In the genomic region with DNA sequence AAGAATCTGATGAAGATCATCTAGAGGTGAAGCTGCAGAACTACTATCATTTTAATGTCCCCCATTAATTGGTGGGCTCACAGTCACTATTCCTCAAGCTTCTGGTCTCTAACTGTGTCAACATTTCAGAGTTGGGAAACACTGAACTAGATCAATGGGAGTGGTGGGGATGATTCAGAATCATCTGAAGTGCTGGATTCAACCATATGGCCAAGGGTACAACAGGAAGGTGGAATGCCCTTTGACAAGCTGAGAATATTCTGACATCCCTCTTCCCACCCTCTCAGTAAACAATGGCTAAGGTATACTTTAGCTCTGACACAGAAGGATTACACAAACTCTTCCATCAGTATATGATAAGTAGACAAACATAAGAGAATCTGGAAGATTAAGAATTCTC, we compare ENCODE assay signal across 18 cellular contexts. TPM values are rescaled to one million over a fixed set of nuclear protein-coding genes. Genes with fewer than 3 reads are reported as not detected.
DNase-seq lines count a peak whose midpoint lies in the region; ATAC-seq and TF ChIP-seq lines count a peak whose summit lies in the region.
"Had no signal": no experiment of that assay in that cellular context is flagged by ENCODE, and none has a peak within 500 bp of the region (broad histone marks: within the 10 kb centered on the region; RNA-seq: fewer than 3 reads in every experiment).

No MANE protein-coding gene starts in this region.

- peak overlapping the region; percentile 9 for H3K4me3 ChIP-seq in CD4-positive, CD25-positive, alpha-beta regulatory T cell (ENCODE audit: low read depth, low read length)
- H3K4me3 ChIP-seq in HEK293 (ENCODE audit: low read depth, low read length) (no peak overlapping the region), tibial nerve (no peak overlapping the region)
- H3K4me3 ChIP-seq: gastrocnemius medialis, Peyer's patch had no signal

- peaks cover 51 to 85% (median 69%) of the 10 kb centered on the region in 4 donors for H3K4me1 Mint-ChIP-seq in CD4-positive, CD25-positive, alpha-beta regulatory T cell

- no peak for ATAC-seq in CD4-positive, CD25-positive, alpha-beta regulatory T cell (ENCODE audit: low read depth in 2 of 2)
- no peak for ATAC-seq in GM19395 (IDR thresholded peaks at IDR 0.05; ENCODE audit: unreplicated experiment)
- ATAC-seq in GM21515 (IDR thresholded peaks at IDR 0.05; ENCODE audit: unreplicated experiment) = no peak
- ATAC-seq: gastrocnemius medialis; stimulated activated memory B cell treated with anti-CD40 and anti-IgM and Interleukin-4, amounts not matched to agents 10 μg/mL and 1 μg/mL and 100 μg/mL, for 72 hours had no signal

- no peaks in the 10 kb centered on the region for H3K9me3 ChIP-seq in CD4-positive, CD25-positive, alpha-beta regulatory T cell (ENCODE audit: control insufficient read depth in 2 of 2, low read length in 2 of 2)
- H3K9me3 ChIP-seq in HEK293 (ENCODE audit: control insufficient read depth, insufficient read depth, low read depth, low read length) = no peaks in the 10 kb centered on the region
- H3K9me3 ChIP-seq in tibial nerve = no peaks in the 10 kb centered on the region
- H3K9me3 ChIP-seq: gastrocnemius medialis, Peyer's patch had no signal

- peaks cover 78% of the 10 kb centered on the region for H3K4me1 ChIP-seq in CD4-positive, CD25-positive, alpha-beta regulatory T cell (ENCODE audit: control insufficient read depth, insufficient read depth, low read length, poor library complexity, severe bottlenecking)
- H3K4me1 ChIP-seq in HEK293 (ENCODE audit: control insufficient read depth, insufficient read depth, low read length) (peaks cover 18% of the 10 kb centered on the region), tibial nerve (peaks cover 0 to 22% (median 12%) of the 10 kb centered on the region in 4 donors)

- no peaks in the 10 kb centered on the region for H3K27me3 ChIP-seq in CD4-positive, CD25-positive, alpha-beta regulatory T cell (ENCODE audit: control insufficient read depth, insufficient read depth, low read length)
- no peaks in the 10 kb centered on the region for H3K27me3 ChIP-seq in tibial nerve
- H3K27me3 ChIP-seq: gastrocnemius medialis, Peyer's patch had no signal

- no peak for DNase-seq in CD4-positive, CD25-positive, alpha-beta regulatory T cell
- DNase-seq in amniotic epithelial cell (ENCODE audit: low read depth) (peak; percentile 79), iris pigment epithelial cell (ENCODE audit: low read depth) (peak; percentile 66), tibial nerve (ENCODE audit: low spot score in 2 of 2) (no peak), H4 (ENCODE audit: low spot score) (no peak)
- DNase-seq: cortex of kidney; gastrocnemius medialis; NCI-H1436 treated with DMSO at 0.1 percent for 48 hours; NCI-H524 treated with DMSO at 0.1 percent for 48 hours; Peyer's patch; retina; stimulated activated CD4-positive, alpha-beta T cell treated with anti-CD3 and anti-CD28 coated beads, Interleukin-4, amount 100 ng/mL, for 1 hour had no signal

- peak overlapping the region in 3 of 4 donors; percentile 31 to 79 (median 76) for H3K4me3 Mint-ChIP-seq in CD4-positive, CD25-positive, alpha-beta regulatory T cell
- H3K4me3 Mint-ChIP-seq: activated naive CD4-positive, alpha-beta T cell treated with anti-CD3 and anti-CD28 coated beads, Interleukin-2, amount 50 U/mL, for 24 hours; stimulated activated memory B cell treated with anti-CD40 and anti-IgM and Interleukin-4, amounts not matched to agents 10 μg/mL and 1 μg/mL and 100 μg/mL, for 72 hours had no signal

- POLR2A ChIA-PET in HEK293 (lab: Yijun Ruan, JAX) = interaction anchor here (0.9 kb wide), 1 partner anchor 10 kb away, joined by 3 read pairs; no protein-coding TSS in a partner anchor

- H3K27me3 Mint-ChIP-seq in CD4-positive, CD25-positive, alpha-beta regulatory T cell = no peaks in the 10 kb centered on the region
- H3K27me3 Mint-ChIP-seq: activated naive CD4-positive, alpha-beta T cell treated with anti-CD3 and anti-CD28 coated beads, Interleukin-2, amount 50 U/mL, for 24 hours; stimulated activated memory B cell treated with anti-CD40 and anti-IgM and Interleukin-4, amounts not matched to agents 10 μg/mL and 1 μg/mL and 100 μg/mL, for 72 hours had no signal

- no peaks in the 10 kb centered on the region for H3K9me3 Mint-ChIP-seq in CD4-positive, CD25-positive, alpha-beta regulatory T cell
- H3K9me3 Mint-ChIP-seq: activated naive CD4-positive, alpha-beta T cell treated with anti-CD3 and anti-CD28 coated beads, Interleukin-2, amount 50 U/mL, for 24 hours; stimulated activated memory B cell treated with anti-CD40 and anti-IgM and Interleukin-4, amounts not matched to agents 10 μg/mL and 1 μg/mL and 100 μg/mL, for 72 hours had no signal

- CTCF ChIA-PET in HEK293 (lab: Yijun Ruan, JAX) = interaction anchor here (0.5 to 2.1 kb wide), 4 partner anchors 10 to 432 kb away, joined by 3 to 11 read pairs (median 4); no protein-coding TSS in a partner anchor

- TF ChIP-seq EP300 in tibial nerve (IDR thresholded peaks at IDR 0.05) = no peak

- TF ChIP-seq CTCF in HEK293 (tag by site-specific recombination; IDR thresholded peaks at IDR 0.05) (no peak), tibial nerve (IDR thresholded peaks at IDR 0.05) (no peak)

- peak overlapping the region; percentile 27 to 84 (median 60) for H3K27ac Mint-ChIP-seq in CD4-positive, CD25-positive, alpha-beta regulatory T cell

- H3K36me3 Mint-ChIP-seq in CD4-positive, CD25-positive, alpha-beta regulatory T cell = peaks cover 3% of the 10 kb centered on the region
- H3K36me3 Mint-ChIP-seq: stimulated activated memory B cell treated with anti-CD40 and anti-IgM and Interleukin-4, amounts not matched to agents 10 μg/mL and 1 μg/mL and 100 μg/mL, for 72 hours had no signal

- TF ChIP-seq POLR2A in tibial nerve (IDR thresholded peaks at IDR 0.05) = no peak

- H3K27ac ChIP-seq in CD4-positive, CD25-positive, alpha-beta regulatory T cell (ENCODE audit: insufficient read depth, low read length, poor library complexity, severe bottlenecking) = peak overlapping the region; percentile 77
- H3K27ac ChIP-seq in HEK293 (ENCODE audit: extremely low read depth, low read depth, low read length) (no peak overlapping the region), tibial nerve (no peak overlapping the region)
- H3K27ac ChIP-seq: gastrocnemius medialis had no signal

- no peaks in the 10 kb centered on the region for H3K36me3 ChIP-seq in CD4-positive, CD25-positive, alpha-beta regulatory T cell (ENCODE audit: control insufficient read depth, insufficient read depth, low read length)
- H3K36me3 ChIP-seq in HEK293 (ENCODE audit: control insufficient read depth in 2 of 2, insufficient read depth in 1 of 2, low read length in 2 of 2) (no peaks in the 10 kb centered on the region; a peak in 1 of 3 replicates), tibial nerve (no peaks in the 10 kb centered on the region)
- H3K36me3 ChIP-seq: gastrocnemius medialis, Peyer's patch had no signal

TF ChIP-seq in HEK293, 187 proteins besides CTCF, POLR2A, EP300 and RAD21 (continues in another document):
- TF ChIP-seq, protein P1, sequence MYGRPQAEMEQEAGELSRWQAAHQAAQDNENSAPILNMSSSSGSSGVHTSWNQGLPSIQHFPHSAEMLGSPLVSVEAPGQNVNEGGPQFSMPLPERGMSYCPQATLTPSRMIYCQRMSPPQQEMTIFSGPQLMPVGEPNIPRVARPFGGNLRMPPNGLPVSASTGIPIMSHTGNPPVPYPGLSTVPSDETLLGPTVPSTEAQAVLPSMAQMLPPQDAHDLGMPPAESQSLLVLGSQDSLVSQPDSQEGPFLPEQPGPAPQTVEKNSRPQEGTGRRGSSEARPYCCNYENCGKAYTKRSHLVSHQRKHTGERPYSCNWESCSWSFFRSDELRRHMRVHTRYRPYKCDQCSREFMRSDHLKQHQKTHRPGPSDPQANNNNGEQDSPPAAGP (tag by site-specific recombination; IDR thresholded peaks at IDR 0.05) = peak; percentile 57; the same call in 1 of the 2 replicates
- TF ChIP-seq, protein P2, sequence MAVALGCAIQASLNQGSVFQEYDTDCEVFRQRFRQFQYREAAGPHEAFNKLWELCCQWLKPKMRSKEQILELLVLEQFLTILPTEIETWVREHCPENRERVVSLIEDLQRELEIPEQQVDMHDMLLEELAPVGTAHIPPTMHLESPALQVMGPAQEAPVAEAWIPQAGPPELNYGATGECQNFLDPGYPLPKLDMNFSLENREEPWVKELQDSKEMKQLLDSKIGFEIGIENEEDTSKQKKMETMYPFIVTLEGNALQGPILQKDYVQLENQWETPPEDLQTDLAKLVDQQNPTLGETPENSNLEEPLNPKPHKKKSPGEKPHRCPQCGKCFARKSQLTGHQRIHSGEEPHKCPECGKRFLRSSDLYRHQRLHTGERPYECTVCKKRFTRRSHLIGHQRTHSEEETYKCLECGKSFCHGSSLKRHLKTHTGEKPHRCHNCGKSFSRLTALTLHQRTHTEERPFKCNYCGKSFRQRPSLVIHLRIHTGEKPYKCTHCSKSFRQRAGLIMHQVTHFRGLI (tag by site-specific recombination; IDR thresholded peaks at IDR 0.05) = no peak

RNA-seq across cellular contexts. Expression of a gene that starts 16.0 kb away (rescaled TPM):
- total RNA-seq in CD4-positive, CD25-positive, alpha-beta regulatory T cell = 118 TPM
- polyA plus RNA-seq in CD4-positive, CD25-positive, alpha-beta regulatory T cell = 100 to 1,000 TPM in 1 of 4 donors, 10 to 100 TPM in 3; 69.8 to 128 (median 79.3) TPM
- 10 to 100 TPM; 10.8 to 41.3 (median 17.2) TPM for total RNA-seq in tibial nerve
- 18.5 and 20.7 TPM in 2 replicates for total RNA-seq in H4 (2014; rRNA removed; shearing (Covaris generic))

RNA-seq across cellular contexts. Expression of a gene that starts 40.1 kb away (rescaled TPM):
- 11.7 TPM for total RNA-seq in CD4-positive, CD25-positive, alpha-beta regulatory T cell
- polyA plus RNA-seq in CD4-positive, CD25-positive, alpha-beta regulatory T cell = 10 to 100 TPM in 2 of 4 donors, 1 to 10 TPM in 2; 7.0 to 11.5 (median 10.3) TPM
- 10 to 100 TPM in 2 of 4 donors, 1 to 10 TPM in 2; 7.5 to 19.8 (median 11.9) TPM for total RNA-seq in tibial nerve
- 11.8 and 11.9 TPM in 2 replicates for total RNA-seq in H4 (2014; rRNA removed; shearing (Covaris generic))

RNA-seq across cellular contexts. Expression of a gene that starts 41.9 kb away (rescaled TPM):
- total RNA-seq in CD4-positive, CD25-positive, alpha-beta regulatory T cell = not detected
- not detected for polyA plus RNA-seq in CD4-positive, CD25-positive, alpha-beta regulatory T cell
- not detected for total RNA-seq in tibial nerve
- 0.25 TPM in 1 of 2 replicates, not detected in the other for total RNA-seq in H4 (2014; rRNA removed; shearing (Covaris generic))
- total RNA-seq: gastrocnemius medialis, Peyer's patch had no signal
- polyA plus RNA-seq: keratinocyte had no signal

Comparison
In these comparisons a context has a peak if more than half of its experiments do, and no peak if none do; other contexts are left out.
1. DNase-seq: peak in amniotic epithelial cell (single experiment) and iris pigment epithelial cell (single experiment); none in CD4-positive, CD25-positive, alpha-beta regulatory T cell (0 of 3), tibial nerve (0 of 2) and H4 (single experiment).